ENCODE assay signal across 8 cellular contexts in the genomic region with DNA sequence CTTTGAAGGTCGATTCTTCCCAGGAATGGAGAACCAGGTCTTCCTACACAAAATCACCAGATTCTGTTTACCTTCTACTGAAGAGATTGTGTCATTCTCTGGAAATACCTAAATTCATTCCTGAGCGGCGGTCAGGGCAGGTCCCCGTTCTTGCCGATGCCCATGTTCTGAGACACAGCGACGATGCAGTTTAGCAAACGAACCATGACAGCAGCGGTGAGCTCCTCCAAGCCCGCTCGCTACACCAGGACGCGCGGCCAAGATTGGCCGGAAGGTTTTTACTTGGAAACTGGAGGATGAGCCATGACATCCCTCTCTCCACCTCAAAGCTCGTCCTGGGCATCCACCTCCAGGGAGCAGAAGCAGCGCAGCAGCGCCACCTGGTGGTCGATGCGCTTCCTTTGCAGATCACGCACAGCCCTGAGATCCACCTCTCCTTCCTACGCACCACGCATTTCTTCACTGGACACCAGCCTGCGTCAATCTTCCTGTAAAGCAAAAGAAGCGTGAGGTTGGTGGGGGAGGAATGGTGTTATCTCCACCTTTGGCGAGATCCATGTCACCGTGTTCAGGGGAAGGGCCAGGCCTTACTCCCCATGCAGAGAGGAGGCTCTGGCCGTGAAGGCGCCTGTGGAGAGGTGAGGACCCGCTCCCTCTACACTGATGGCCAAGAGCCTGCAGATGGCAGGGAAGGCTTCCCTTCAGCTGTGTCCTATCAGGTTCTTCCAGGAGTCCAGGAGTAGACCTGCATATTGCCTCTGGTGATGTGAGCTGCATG. TPM values are rescaled to one million over a fixed set of nuclear protein-coding genes. Genes with fewer than 3 reads are reported as not detected.
DNase-seq lines count a peak whose midpoint lies in the region; ATAC-seq and TF ChIP-seq lines count a peak whose summit lies in the region.

No MANE protein-coding gene starts in this region.

- H3K14ac ChIP-seq in mesenchymal stem cell (ENCODE audit: low read length in 2 of 2) = no peak overlapping the region

- no peaks in the 10 kb centered on the region for H3K79me1 ChIP-seq in mesenchymal stem cell (replicated peaks; ENCODE audit: low read length, poor library complexity, severe bottlenecking)

- peak; percentile 95 for TF ChIP-seq CTCF in 22Rv1 (IDR thresholded peaks at IDR 0.05)
- TF ChIP-seq CTCF in GM13977 (IDR thresholded peaks at IDR 0.05; ENCODE audit: extremely low read depth, insufficient read depth, missing control alignments) = peak; percentile 88

- H3K4me3 Mint-ChIP-seq in activated CD8-positive, alpha-beta T cell treated with anti-CD3 and anti-CD28 coated beads, Interleukin-2, amount 10 ng/mL, durations not matched to agents 7 days and 5 days = peak overlapping the region; percentile 60

- H3K4me1 Mint-ChIP-seq in activated CD8-positive, alpha-beta T cell treated with anti-CD3 and anti-CD28 coated beads, Interleukin-2, amount 10 ng/mL, durations not matched to agents 7 days and 5 days (ENCODE audit: low read depth) = peaks cover 10% of the 10 kb centered on the region

- H3K9ac ChIP-seq in mesenchymal stem cell (ENCODE audit: low read length) = peak overlapping the region; percentile 39

- no peak overlapping the region for H2BK15ac ChIP-seq in mesenchymal stem cell (ENCODE audit: low read depth, poor library complexity, severe bottlenecking)

- H4K8ac ChIP-seq in mesenchymal stem cell (ENCODE audit: low read length) = no peak overlapping the region

- peaks cover 2% of the 10 kb centered on the region for H3K9me3 Mint-ChIP-seq in activated CD8-positive, alpha-beta T cell treated with anti-CD3 and anti-CD28 coated beads, Interleukin-2, amount 10 ng/mL, durations not matched to agents 7 days and 5 days (ENCODE audit: insufficient read depth)

- H3K27me3 Mint-ChIP-seq in activated CD8-positive, alpha-beta T cell treated with anti-CD3 and anti-CD28 coated beads, Interleukin-2, amount 10 ng/mL, durations not matched to agents 7 days and 5 days (ENCODE audit: low read depth) = peaks cover 58% of the 10 kb centered on the region

- in situ Hi-C loops in GM13977 (cut with MboI; ENCODE audit: low pct_unique_long_range_greater_than_20kb, low sequenced_read_pairs, unreplicated experiment) = loop anchor here (5.0 to 10.0 kb wide), 2 partner anchors 175 to 232 kb away; partner anchors contain the start of gene PSORS1C2

- no peak overlapping the region for H2BK5ac ChIP-seq in mesenchymal stem cell (ENCODE audit: low read depth, low read length, poor library complexity, severe bottlenecking)

- no peak overlapping the region for H3K27ac Mint-ChIP-seq in activated CD8-positive, alpha-beta T cell treated with anti-CD3 and anti-CD28 coated beads, Interleukin-2, amount 10 ng/mL, durations not matched to agents 7 days and 5 days

- DNase-seq in GM13977 (ENCODE audit: low spot score) (peak; percentile 75), NCI-H774 (lab: John Stamatoyannopoulos, UW) (peak; percentile 69), mesenchymal stem cell (peak; percentile 85)
- DNase-seq in activated CD8-positive, alpha-beta T cell treated with anti-CD3 and anti-CD28 coated beads, Interleukin-2, amount 10 ng/mL, durations not matched to agents 7 days and 5 days = peak; percentile 88
- peak; percentile 82 for DNase-seq in effector CD8-positive, alpha-beta T cell (lab: John Stamatoyannopoulos, UW)
- peak; percentile 63 for DNase-seq in stimulated activated CD8-positive, alpha-beta memory T cell treated with anti-CD3 and anti-CD28 coated beads, Interleukin-12 subunit alpha, Interleukin-12 subunit beta, amount 100 ng/mL, for 24 hours (ENCODE audit: extremely low read depth)

- WGBS in mesenchymal stem cell = 20% methylated on average over 26 of the region's 30 CpGs

- no peak overlapping the region for H2AK5ac ChIP-seq in mesenchymal stem cell (ENCODE audit: low read length, severe bottlenecking)

- H3K4me1 ChIP-seq in mesenchymal stem cell (ENCODE audit: control insufficient read depth, insufficient read depth, low read depth, low read length) = peaks cover 4% of the 10 kb centered on the region

- H3K36me3 ChIP-seq in mesenchymal stem cell (ENCODE audit: control insufficient read depth in 1 of 2, insufficient read depth in 2 of 2, low read depth in 1 of 2, low read length in 2 of 2) = no peaks in the 10 kb centered on the region

- H2BK12ac ChIP-seq in mesenchymal stem cell (ENCODE audit: low read length in 2 of 2) = no peak overlapping the region

- H3K18ac ChIP-seq in mesenchymal stem cell (ENCODE audit: low read depth in 1 of 2, low read length in 2 of 2) = no peak overlapping the region

- no peak overlapping the region for H4K91ac ChIP-seq in mesenchymal stem cell (ENCODE audit: low read length)

- POLR2A ChIA-PET in activated CD8-positive, alpha-beta T cell treated with anti-CD3 and anti-CD28 coated beads, Interleukin-2, amount 10 ng/mL, durations not matched to agents 7 days and 5 days (lab: Charles Lee) = interaction anchor here (1.0 to 3.7 kb wide), 5 partner anchors 9 to 170 kb away, joined by 3 to 28 read pairs (median 8); partner anchors contain the start of gene HLA-B

- H3K9me3 ChIP-seq in mesenchymal stem cell (ENCODE audit: control insufficient read depth, low read length) = peaks cover 4% of the 10 kb centered on the region

- no peak overlapping the region for H3K23ac ChIP-seq in mesenchymal stem cell (ENCODE audit: low read length in 2 of 2)

- no peak overlapping the region for H3K4me2 ChIP-seq in mesenchymal stem cell (ENCODE audit: low read length, poor library complexity, severe bottlenecking)

- no peak overlapping the region for H2BK120ac ChIP-seq in mesenchymal stem cell (ENCODE audit: low read depth, low read length)

- no peak overlapping the region for H3K4ac ChIP-seq in mesenchymal stem cell (ENCODE audit: low read depth in 1 of 2, low read length in 2 of 2)

- peaks cover 22 to 61% of the 10 kb centered on the region in 2 experiments for H3K27me3 ChIP-seq in mesenchymal stem cell (ENCODE audit: control insufficient read depth in 1 of 2, insufficient read depth in 1 of 2, low read length in 2 of 2)

- CTCF ChIA-PET in activated CD8-positive, alpha-beta T cell treated with anti-CD3 and anti-CD28 coated beads, Interleukin-2, amount 10 ng/mL, durations not matched to agents 7 days and 5 days (lab: Charles Lee) = interaction anchor here (0.5 to 5.2 kb wide), 69 partner anchors 9 to 460 kb away, joined by 3 to 78 read pairs (median 5); partner anchors contain the start of genes CCHCR1, HLA-B, MICA and PSORS1C2

- H3K4me3 ChIP-seq in mesenchymal stem cell (ENCODE audit: insufficient read depth in 1 of 2, low read depth in 1 of 2, low read length in 2 of 2) = peak overlapping the region in 1 of 2 experiments; percentile 74

- peaks cover 4% of the 10 kb centered on the region for H3K36me3 Mint-ChIP-seq in activated CD8-positive, alpha-beta T cell treated with anti-CD3 and anti-CD28 coated beads, Interleukin-2, amount 10 ng/mL, durations not matched to agents 7 days and 5 days (ENCODE audit: low read depth)

- H2AFZ ChIP-seq in mesenchymal stem cell (ENCODE audit: low read depth, low read length) = no peak overlapping the region

- no peak overlapping the region for H3K27ac ChIP-seq in 22Rv1
- H3K27ac ChIP-seq in mesenchymal stem cell (ENCODE audit: low read length, poor library complexity, severe bottlenecking) = no peak overlapping the region

- ATAC-seq in HG03432 (IDR thresholded peaks at IDR 0.05; ENCODE audit: unreplicated experiment) = peak; percentile 62
- peak; percentile 100 for ATAC-seq in activated CD8-positive, alpha-beta T cell treated with anti-CD3 and anti-CD28 coated beads, Interleukin-2, amount 10 ng/mL, durations not matched to agents 7 days and 5 days

RNA-seq across cellular contexts. Expression of gene HLA-B, which starts 9.9 kb away (rescaled TPM):
- total RNA-seq in activated CD8-positive, alpha-beta T cell treated with anti-CD3 and anti-CD28 coated beads, Interleukin-2, amount 10 ng/mL, durations not matched to agents 7 days and 5 days = 1,000 to 10,000 TPM; 3,406 to 3,473 TPM
- polyA plus RNA-seq in mesenchymal stem cell (2013, experiment 1 of 2) = 879 TPM
- 950 TPM for polyA plus RNA-seq in mesenchymal stem cell (2013, experiment 2 of 2)

RNA-seq across cellular contexts. Expression of gene MICA, which starts 36.5 kb away (rescaled TPM):
- total RNA-seq in activated CD8-positive, alpha-beta T cell treated with anti-CD3 and anti-CD28 coated beads, Interleukin-2, amount 10 ng/mL, durations not matched to agents 7 days and 5 days = 1 to 10 TPM; 8.7 to 9.0 TPM
- 81.3 TPM for polyA plus RNA-seq in mesenchymal stem cell (2013, experiment 1 of 2)
- polyA plus RNA-seq in mesenchymal stem cell (2013, experiment 2 of 2) = 82.5 TPM
